19 cellular contexts compared by ENCODE assay signal in genomic region chrX:43899878-43900815, GRCh38. TPM values are rescaled to one million over a fixed set of nuclear protein-coding genes. Genes with fewer than 3 reads are reported as not detected.
"Had no signal": no experiment of that assay in that cellular context is flagged by ENCODE, and none has a peak within 500 bp of the region (broad histone marks: within the 10 kb centered on the region; RNA-seq: fewer than 3 reads in every experiment).

No MANE protein-coding gene starts in this region.

- H3K9me3 ChIP-seq: body of pancreas, gastroesophageal sphincter, lower lobe of right lung, mucosa of descending colon, sigmoid colon, spleen, thyroid gland had no signal

- H3K4me1 ChIP-seq: body of pancreas, gastroesophageal sphincter, lower lobe of right lung, sigmoid colon, spleen, thyroid gland had no signal

- DNase-seq: activated CD4-positive, alpha-beta memory T cell treated with anti-CD3 and anti-CD28 coated beads, Interleukin-2, amount 10 ng/mL, durations not matched to agents 7 days and 5 days; activated CD4-positive, alpha-beta T cell treated with anti-CD3 and anti-CD28 coated beads for 48 hours; activated effector memory CD4-positive, alpha-beta T cell treated with anti-CD3 and anti-CD28 coated beads, Interleukin-2, amount 50 U/mL, for 16 hours; activated naive CD4-positive, alpha-beta T cell treated with anti-CD3 and anti-CD28 coated beads, Interleukin-2, amount 10 ng/mL, durations not matched to agents 7 days and 5 days; body of pancreas; effector CD8-positive, alpha-beta T cell; lower lobe of right lung; mesendoderm; mucosa of descending colon; retina; sigmoid colon; spleen; stimulated activated CD4-positive, alpha-beta T cell treated with anti-CD3 and anti-CD28 coated beads, Interleukin-4, amount 100 ng/mL, for 24 hours; stimulated activated naive CD4-positive, alpha-beta T cell treated with Interleukin-2 at 50 U/mL for 16 hours; thyroid gland had no signal

- H3K36me3 Mint-ChIP-seq: activated naive CD4-positive, alpha-beta T cell treated with anti-CD3 and anti-CD28 coated beads, Interleukin-2, amount 10 ng/mL, durations not matched to agents 7 days and 5 days had no signal

- H3K4me3 ChIP-seq: body of pancreas, cardiac muscle cell, gastroesophageal sphincter, lower lobe of right lung, mucosa of descending colon, sigmoid colon, spleen, thyroid gland had no signal

- H3K9me3 Mint-ChIP-seq: activated CD4-positive, alpha-beta memory T cell treated with anti-CD3 and anti-CD28 coated beads, Interleukin-2, amount 10 ng/mL, durations not matched to agents 7 days and 5 days; activated naive CD4-positive, alpha-beta T cell treated with anti-CD3 and anti-CD28 coated beads, Interleukin-2, amount 10 ng/mL, durations not matched to agents 7 days and 5 days; dendritic cell treated with granulocyte-macrophage colony-stimulating factor and Interleukin-4, amounts not matched to agents 40 ng/mL and 50 ng/mL, for 4 days; T-helper 1 cell treated with Interleukin-12 subunit alpha and Interleukin-12 subunit beta and Interleukin-4 antibody, amounts not matched to agents 30 μg/mL and 1 μg/mL, for 36 hours had no signal

- H3K4me3 Mint-ChIP-seq: activated CD4-positive, alpha-beta memory T cell treated with anti-CD3 and anti-CD28 coated beads, Interleukin-2, amount 10 ng/mL, durations not matched to agents 7 days and 5 days; activated naive CD4-positive, alpha-beta T cell treated with anti-CD3 and anti-CD28 coated beads, Interleukin-2, amount 10 ng/mL, durations not matched to agents 7 days and 5 days; dendritic cell treated with granulocyte-macrophage colony-stimulating factor and Interleukin-4, amounts not matched to agents 40 ng/mL and 50 ng/mL, for 4 days; T-helper 1 cell treated with Interleukin-12 subunit alpha and Interleukin-12 subunit beta and Interleukin-4 antibody, amounts not matched to agents 30 μg/mL and 1 μg/mL, for 36 hours had no signal

- H3K27ac ChIP-seq: body of pancreas, cardiac muscle cell, gastroesophageal sphincter, lower lobe of right lung, sigmoid colon, spleen, thyroid gland had no signal

- H3K4me1 Mint-ChIP-seq: activated CD4-positive, alpha-beta memory T cell treated with anti-CD3 and anti-CD28 coated beads, Interleukin-2, amount 10 ng/mL, durations not matched to agents 7 days and 5 days; activated naive CD4-positive, alpha-beta T cell treated with anti-CD3 and anti-CD28 coated beads, Interleukin-2, amount 10 ng/mL, durations not matched to agents 7 days and 5 days had no signal

- ATAC-seq: body of pancreas, gastroesophageal sphincter, lower lobe of right lung, mucosa of descending colon had no signal

- H3K27me3 Mint-ChIP-seq: activated CD4-positive, alpha-beta memory T cell treated with anti-CD3 and anti-CD28 coated beads, Interleukin-2, amount 10 ng/mL, durations not matched to agents 7 days and 5 days; activated naive CD4-positive, alpha-beta T cell treated with anti-CD3 and anti-CD28 coated beads, Interleukin-2, amount 10 ng/mL, durations not matched to agents 7 days and 5 days; dendritic cell treated with granulocyte-macrophage colony-stimulating factor and Interleukin-4, amounts not matched to agents 40 ng/mL and 50 ng/mL, for 4 days had no signal

- H3K27ac Mint-ChIP-seq: activated CD4-positive, alpha-beta memory T cell treated with anti-CD3 and anti-CD28 coated beads, Interleukin-2, amount 10 ng/mL, durations not matched to agents 7 days and 5 days; activated naive CD4-positive, alpha-beta T cell treated with anti-CD3 and anti-CD28 coated beads, Interleukin-2, amount 10 ng/mL, durations not matched to agents 7 days and 5 days; dendritic cell treated with granulocyte-macrophage colony-stimulating factor and Interleukin-4, amounts not matched to agents 40 ng/mL and 50 ng/mL, for 4 days; T-helper 1 cell treated with Interleukin-12 subunit alpha and Interleukin-12 subunit beta and Interleukin-4 antibody, amounts not matched to agents 30 μg/mL and 1 μg/mL, for 36 hours had no signal

- H3K36me3 ChIP-seq: cardiac muscle cell, gastroesophageal sphincter, lower lobe of right lung, sigmoid colon, spleen, thyroid gland had no signal

- H3K27me3 ChIP-seq: body of pancreas, cardiac muscle cell, gastroesophageal sphincter, sigmoid colon, spleen, thyroid gland had no signal

RNA-seq across cellular contexts. Expression of gene MAOB, which starts 17.9 kb away (rescaled TPM):
- total RNA-seq: activated CD4-positive, alpha-beta memory T cell treated with anti-CD3 and anti-CD28 coated beads, Interleukin-2, amount 10 ng/mL, durations not matched to agents 7 days and 5 days had no signal
